8 cellular contexts compared by ENCODE assay signal in the genomic region with DNA sequence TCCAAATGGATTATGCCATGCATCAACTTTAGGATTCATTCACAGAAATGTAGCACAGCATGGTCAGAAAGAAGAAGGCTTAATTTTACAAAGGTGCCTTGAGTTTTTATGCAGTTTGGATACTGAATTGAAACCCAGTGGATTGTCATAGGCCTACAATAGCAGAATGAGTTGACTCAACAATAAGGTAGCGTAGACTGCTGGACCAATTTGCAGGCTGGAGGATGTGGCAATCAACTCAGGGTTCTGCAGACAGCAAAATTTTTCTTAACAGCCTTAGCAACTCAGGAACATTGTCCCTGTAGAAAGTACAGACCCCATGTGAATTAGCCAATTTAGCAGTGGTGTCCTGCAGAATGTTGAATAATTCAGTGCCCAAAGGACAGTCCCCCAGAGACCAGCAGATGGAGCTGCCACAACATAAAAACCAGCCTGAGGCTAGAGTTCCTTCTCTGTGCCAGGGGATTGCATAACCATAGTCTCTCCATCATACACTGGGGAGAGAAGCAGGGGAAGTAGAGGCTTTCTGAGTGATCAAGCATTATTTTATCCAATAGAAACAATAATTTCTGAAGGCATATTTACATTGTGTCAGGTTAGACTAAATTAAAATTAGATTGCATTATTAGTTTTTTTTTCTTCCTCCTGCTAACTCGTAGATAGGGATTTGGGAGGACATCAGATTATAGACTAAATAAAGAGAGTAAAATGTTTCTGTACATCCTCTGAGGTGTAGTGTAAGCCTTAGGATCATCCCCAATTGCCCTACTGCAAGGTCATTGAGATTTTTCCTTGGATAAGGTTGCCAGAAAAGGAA. TPM values are rescaled to one million over a fixed set of nuclear protein-coding genes. Genes with fewer than 3 reads are reported as not detected.
DNase-seq lines count a peak whose midpoint lies in the region; ATAC-seq and TF ChIP-seq lines count a peak whose summit lies in the region.

No MANE protein-coding gene starts in this region.

- ATAC-seq in HG02642 (IDR thresholded peaks at IDR 0.05; ENCODE audit: poor library complexity, unreplicated experiment), result no peak

- no peak overlapping the region for H3K4me3 ChIP-seq in testis

- intact Hi-C loops in testis (cut with DNase I; ENCODE audit: low total_unique reads), result no loop called here

- no peaks in the 10 kb centered on the region for H3K27me3 ChIP-seq in testis

- no peak for TF ChIP-seq POLR2A in testis (IDR thresholded peaks at IDR 0.05)

- H3K36me3 ChIP-seq in testis (ENCODE audit: low read depth, missing control alignments), result no peaks in the 10 kb centered on the region

- H3K27ac ChIP-seq in testis, result no peak overlapping the region

- peak; percentile 16 to 47 (median 31) for TF ChIP-seq CTCF in testis (IDR thresholded peaks at IDR 0.05)

- DNase-seq in NCI-H1092 treated with DMSO at 0.1 percent for 48 hours (lab: John Stamatoyannopoulos, UW) (peak; percentile 18), NCI-H1092 (lab: John Stamatoyannopoulos, UW) (no peak), HuH-7 (ENCODE audit: low spot score) (peak; percentile 40), RPMI8226 (peak; percentile 36), cerebellum (ENCODE audit: low spot score) (peak; percentile 65), kidney tubule cell (ENCODE audit: low spot score) (peak; percentile 59), testis (peak; percentile 52)

- peaks cover 6% of the 10 kb centered on the region for H3K4me1 ChIP-seq in testis

- H3K9me3 ChIP-seq in testis, result no peaks in the 10 kb centered on the region

- 78 to 88% methylated on average over 2 of the region's 2 CpGs for WGBS in testis, 2 donors

RNA-seq across cellular contexts. Expression of a gene that starts 20.3 kb away (rescaled TPM):
- 17.5 TPM for total RNA-seq in cerebellum
- total RNA-seq in testis, result 10 to 100 TPM; 21.0 to 22.7 TPM
- 49.5 TPM for polyA plus RNA-seq in testis (ENCODE audit: insufficient read depth, low read depth, low replicate concordance)

RNA-seq across cellular contexts. Expression of a gene that starts 47.8 kb away (rescaled TPM):
- total RNA-seq in cerebellum (62.2 TPM), testis (1 to 10 TPM; 7.1 to 8.8 TPM)
- polyA plus RNA-seq in testis (ENCODE audit: insufficient read depth, low read depth, low replicate concordance), result 14.2 TPM
